28 cellular contexts compared by ENCODE assay signal in the genomic region with DNA sequence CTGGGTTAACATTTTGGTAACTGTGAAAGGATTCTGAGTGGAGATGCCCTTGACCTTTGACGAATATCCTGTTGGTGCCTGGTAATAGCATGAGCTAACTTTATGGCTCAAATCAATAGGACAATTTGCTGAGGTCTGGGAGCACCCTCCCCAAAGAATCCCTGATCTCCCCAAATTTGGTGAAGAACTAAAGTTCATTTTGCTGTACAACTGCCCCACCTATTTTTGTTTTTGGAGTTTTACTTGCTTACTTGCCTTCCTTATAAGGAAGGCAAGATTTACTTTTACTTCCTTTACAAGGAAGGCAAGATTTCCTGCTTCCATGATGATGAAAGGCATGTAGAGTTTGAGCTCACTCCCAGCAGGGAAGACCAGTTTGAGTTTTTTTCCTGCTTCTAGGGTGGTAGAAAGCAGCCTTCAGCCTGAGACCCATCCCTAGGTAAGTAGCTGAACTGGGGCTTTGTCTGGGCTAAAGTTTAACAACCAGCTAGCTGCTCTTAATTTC. TPM values are rescaled to one million over a fixed set of nuclear protein-coding genes. Genes with fewer than 3 reads are reported as not detected.
DNase-seq lines count a peak whose midpoint lies in the region; ATAC-seq and TF ChIP-seq lines count a peak whose summit lies in the region.
"Had no signal": no experiment of that assay in that cellular context is flagged by ENCODE, and none has a peak within 500 bp of the region (broad histone marks: within the 10 kb centered on the region; RNA-seq: fewer than 3 reads in every experiment).

No MANE protein-coding gene starts in this region.

- peaks cover 2% of the 10 kb centered on the region for H3K36me3 Mint-ChIP-seq in activated naive CD8-positive, alpha-beta T cell treated with anti-CD3 and anti-CD28 coated beads, Interleukin-2, amount 50 U/mL, for 24 hours (ENCODE audit: low read depth)
- no peaks in the 10 kb centered on the region for H3K36me3 Mint-ChIP-seq in activated naive CD8-positive, alpha-beta T cell treated with anti-CD3 and anti-CD28 coated beads for 36 hours
- H3K36me3 Mint-ChIP-seq: immature natural killer cell, neural progenitor cell had no signal

- no peak overlapping the region for H3K27ac Mint-ChIP-seq in activated naive CD8-positive, alpha-beta T cell treated with anti-CD3 and anti-CD28 coated beads, Interleukin-2, amount 50 U/mL, for 24 hours
- H3K27ac Mint-ChIP-seq in activated naive CD8-positive, alpha-beta T cell treated with anti-CD3 and anti-CD28 coated beads for 36 hours, result no peak overlapping the region
- H3K27ac Mint-ChIP-seq: activated naive CD4-positive, alpha-beta T cell treated with anti-CD3 and anti-CD28 coated beads, Interleukin-2, amount 50 U/mL, for 24 hours; activated T-cell treated with anti-CD3 and anti-CD28 coated beads, Interleukin-2, amount 50 U/mL, for 72 hours; immature natural killer cell; neural progenitor cell; stimulated activated naive CD8-positive, alpha-beta T cell treated with anti-CD3 and anti-CD28 coated beads, Interleukin-15, amount 100 ng/mL, for 72 hours had no signal

- peaks cover 13% of the 10 kb centered on the region for H3K9me3 Mint-ChIP-seq in activated naive CD8-positive, alpha-beta T cell treated with anti-CD3 and anti-CD28 coated beads, Interleukin-2, amount 50 U/mL, for 24 hours
- peaks cover 7% of the 10 kb centered on the region for H3K9me3 Mint-ChIP-seq in activated naive CD8-positive, alpha-beta T cell treated with anti-CD3 and anti-CD28 coated beads for 36 hours
- H3K9me3 Mint-ChIP-seq: activated naive CD4-positive, alpha-beta T cell treated with anti-CD3 and anti-CD28 coated beads, Interleukin-2, amount 50 U/mL, for 24 hours; immature natural killer cell had no signal

- peaks cover 1% of the 10 kb centered on the region for H3K27me3 Mint-ChIP-seq in activated naive CD8-positive, alpha-beta T cell treated with anti-CD3 and anti-CD28 coated beads, Interleukin-2, amount 50 U/mL, for 24 hours
- peaks cover 3% of the 10 kb centered on the region for H3K27me3 Mint-ChIP-seq in activated naive CD8-positive, alpha-beta T cell treated with anti-CD3 and anti-CD28 coated beads for 36 hours
- H3K27me3 Mint-ChIP-seq: stimulated activated naive CD8-positive, alpha-beta T cell treated with anti-CD3 and anti-CD28 coated beads, Interleukin-15, amount 100 ng/mL, for 72 hours had no signal

- peak overlapping the region; percentile 28 to 44 for H3K4me3 ChIP-seq in foreskin fibroblast (ENCODE audit: low read depth in 1 of 2, low read length in 2 of 2)
- H3K4me3 ChIP-seq: esophagus squamous epithelium, mucosa of descending colon, neural progenitor cell, prostate gland, upper lobe of right lung had no signal

- H3K4me1 Mint-ChIP-seq in activated naive CD8-positive, alpha-beta T cell treated with anti-CD3 and anti-CD28 coated beads, Interleukin-2, amount 50 U/mL, for 24 hours, result peaks cover 8% of the 10 kb centered on the region
- peaks cover 13% of the 10 kb centered on the region for H3K4me1 Mint-ChIP-seq in activated naive CD8-positive, alpha-beta T cell treated with anti-CD3 and anti-CD28 coated beads for 36 hours
- H3K4me1 Mint-ChIP-seq: immature natural killer cell, neural progenitor cell had no signal

- H3K4me3 Mint-ChIP-seq in activated naive CD8-positive, alpha-beta T cell treated with anti-CD3 and anti-CD28 coated beads, Interleukin-2, amount 50 U/mL, for 24 hours, result peak overlapping the region; percentile 41
- no peak overlapping the region for H3K4me3 Mint-ChIP-seq in activated naive CD8-positive, alpha-beta T cell treated with anti-CD3 and anti-CD28 coated beads for 36 hours
- H3K4me3 Mint-ChIP-seq: activated naive CD4-positive, alpha-beta T cell treated with anti-CD3 and anti-CD28 coated beads, Interleukin-2, amount 50 U/mL, for 24 hours; immature natural killer cell; neural progenitor cell had no signal

- no peak for DNase-seq in activated naive CD8-positive, alpha-beta T cell treated with anti-CD3 and anti-CD28 coated beads, Interleukin-2, amount 50 U/mL, for 24 hours
- no peak for DNase-seq in activated naive CD8-positive, alpha-beta T cell treated with anti-CD3 and anti-CD28 coated beads for 36 hours
- DNase-seq in RKO (ENCODE audit: low spot score), result peak; percentile 93
- no peak for DNase-seq in foreskin fibroblast
- DNase-seq in SHP77 (lab: John Stamatoyannopoulos, UW), result no peak
- no peak for DNase-seq in activated effector memory CD4-positive, alpha-beta T cell treated with anti-CD3 and anti-CD28 coated beads, Interleukin-2, amount 50 U/mL, for 16 hours
- DNase-seq: activated T-cell treated with anti-CD3 and anti-CD28 coated beads, Interleukin-2, amount 50 U/mL, for 72 hours; C1 segment of cervical spinal cord; effector memory CD4-positive, alpha-beta T cell; esophagus squamous epithelium; H7; head of caudate nucleus; immature natural killer cell; left ventricle myocardium superior; MM.1S; mucosa of descending colon; NCI-H2171; NCI-H524 treated with DMSO at 0.1 percent for 48 hours; small intestine; stimulated activated CD4-positive, alpha-beta T cell treated with anti-CD3 and anti-CD28 coated beads, Interleukin-2, amount 100 ng/mL, for 48 hours; stimulated activated naive CD8-positive, alpha-beta T cell treated with anti-CD3 and anti-CD28 coated beads, Interleukin-15, amount 100 ng/mL, for 72 hours; upper lobe of right lung had no signal

- no peak for ATAC-seq in activated naive CD8-positive, alpha-beta T cell treated with anti-CD3 and anti-CD28 coated beads, Interleukin-2, amount 50 U/mL, for 24 hours
- ATAC-seq in HG03521 (IDR thresholded peaks at IDR 0.05; ENCODE audit: unreplicated experiment) (no peak), GM19351 (IDR thresholded peaks at IDR 0.05; ENCODE audit: unreplicated experiment) (no peak)
- ATAC-seq: activated T-cell treated with anti-CD3 and anti-CD28 coated beads, Interleukin-2, amount 50 U/mL, for 72 hours; left ventricle myocardium superior; mucosa of descending colon; stimulated activated naive CD8-positive, alpha-beta T cell treated with anti-CD3 and anti-CD28 coated beads, Interleukin-15, amount 100 ng/mL, for 72 hours; upper lobe of right lung had no signal

- no peak for TF ChIP-seq CTCF in foreskin fibroblast (IDR thresholded peaks at IDR 0.05; ENCODE audit: low read depth, low read length)

RNA-seq across cellular contexts. Expression of a gene that starts 2.8 kb away (rescaled TPM):
- not detected for total RNA-seq in activated naive CD8-positive, alpha-beta T cell treated with anti-CD3 and anti-CD28 coated beads for 36 hours
- total RNA-seq: activated T-cell treated with anti-CD3 and anti-CD28 coated beads, Interleukin-2, amount 50 U/mL, for 72 hours; chondrocyte; esophagus squamous epithelium; H7; left ventricle myocardium superior; mucosa of descending colon; prostate gland; upper lobe of right lung had no signal

RNA-seq across cellular contexts. Expression of a gene that starts 6.0 kb away (rescaled TPM):
- total RNA-seq in activated naive CD8-positive, alpha-beta T cell treated with anti-CD3 and anti-CD28 coated beads for 36 hours, result not detected
- total RNA-seq: activated T-cell treated with anti-CD3 and anti-CD28 coated beads, Interleukin-2, amount 50 U/mL, for 72 hours; chondrocyte; esophagus squamous epithelium; H7; left ventricle myocardium superior; mucosa of descending colon; prostate gland; upper lobe of right lung had no signal

RNA-seq across cellular contexts. Expression of a gene that starts 10.1 kb away (rescaled TPM):
- not detected for total RNA-seq in activated naive CD8-positive, alpha-beta T cell treated with anti-CD3 and anti-CD28 coated beads for 36 hours
- total RNA-seq: activated T-cell treated with anti-CD3 and anti-CD28 coated beads, Interleukin-2, amount 50 U/mL, for 72 hours; chondrocyte; esophagus squamous epithelium; H7; left ventricle myocardium superior; mucosa of descending colon; prostate gland; upper lobe of right lung had no signal

RNA-seq across cellular contexts. Expression of a gene that starts 10.2 kb away (rescaled TPM):
- not detected for total RNA-seq in activated naive CD8-positive, alpha-beta T cell treated with anti-CD3 and anti-CD28 coated beads for 36 hours
- total RNA-seq: activated T-cell treated with anti-CD3 and anti-CD28 coated beads, Interleukin-2, amount 50 U/mL, for 72 hours; chondrocyte; H7; left ventricle myocardium superior; mucosa of descending colon; prostate gland; upper lobe of right lung had no signal

RNA-seq across cellular contexts. Expression of a gene that starts 16.0 kb away (rescaled TPM):
- not detected for total RNA-seq in activated naive CD8-positive, alpha-beta T cell treated with anti-CD3 and anti-CD28 coated beads for 36 hours
- total RNA-seq: activated T-cell treated with anti-CD3 and anti-CD28 coated beads, Interleukin-2, amount 50 U/mL, for 72 hours; chondrocyte; esophagus squamous epithelium; H7; left ventricle myocardium superior; mucosa of descending colon; prostate gland; upper lobe of right lung had no signal
